ENCODE assay signal across 20 cellular contexts in the genomic region with DNA sequence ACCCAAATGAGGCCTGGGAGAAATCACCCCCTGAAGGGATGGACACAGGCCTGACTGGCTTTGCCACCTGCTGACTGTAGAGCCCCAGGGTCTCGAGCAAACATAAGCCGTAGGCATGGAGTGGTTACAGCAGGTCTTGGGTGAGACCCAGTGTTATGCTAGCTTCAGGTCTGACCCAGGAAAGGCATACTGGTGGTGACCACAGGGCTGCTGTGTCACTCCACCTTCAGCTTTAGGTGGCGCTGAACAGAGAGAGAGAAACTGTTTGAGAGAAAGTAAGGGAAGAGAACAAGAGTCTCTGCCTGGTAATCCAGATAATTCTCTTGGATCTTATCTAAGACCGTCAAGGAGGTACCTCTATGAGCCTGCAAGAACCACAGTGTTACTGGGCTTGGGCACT.
A peak's percentile ranks its signal among the peaks of the same experiment; 100 is the strongest.
DNase-seq lines count a peak whose midpoint lies in the region; ATAC-seq and TF ChIP-seq lines count a peak whose summit lies in the region.
"Had no signal": no experiment of that assay in that cellular context is flagged by ENCODE, and none has a peak within 500 bp of the region (broad histone marks: within the 10 kb centered on the region; RNA-seq: fewer than 3 reads in every experiment).

No MANE protein-coding gene starts in this region.

- H3K36me3 ChIP-seq in mesendoderm (ENCODE audit: control insufficient read depth, insufficient read depth, low read length) = no peaks in the 10 kb centered on the region
- H3K36me3 ChIP-seq: BLaER1 had no signal

- H3K4me3 ChIP-seq in mesendoderm (ENCODE audit: low read length) = no peak overlapping the region
- H3K4me3 ChIP-seq: BLaER1 had no signal

- no peak overlapping the region for H2AFZ ChIP-seq in H9 (ENCODE audit: low read length)

- peak; percentile 81 for ATAC-seq in WTC11
- no peak for ATAC-seq in CD4-positive, alpha-beta T cell (ENCODE audit: poor library complexity)
- ATAC-seq: HCT116 had no signal

- no peaks in the 10 kb centered on the region for H3K23me2 ChIP-seq in H9 (ENCODE audit: insufficient read length, low read depth, low read length, poor library complexity, severe bottlenecking)

- H4K5ac ChIP-seq in H9 (ENCODE audit: insufficient read length, low read depth, low read length) = no peak overlapping the region
- no peak overlapping the region for H4K5ac ChIP-seq in mesendoderm (ENCODE audit: low read length)

- H3K4ac ChIP-seq in H9 (ENCODE audit: low read depth, low read length) = no peak overlapping the region
- H3K4ac ChIP-seq in mesendoderm (ENCODE audit: low read depth, low read length) = no peak overlapping the region

- H3K9me3 Mint-ChIP-seq in H9 (peaks cover 13 to 17% of the 10 kb centered on the region in 2 experiments; a peak in 4 of 5 replicates), WTC11 (peaks cover 10% of the 10 kb centered on the region; the same call in 1 of the 2 replicates)
- no peaks in the 10 kb centered on the region for H3K9me3 Mint-ChIP-seq in CD4-positive, alpha-beta T cell

- H3K9me3 ChIP-seq in H9 (ENCODE audit: control insufficient read depth, low read depth, low read length) = no peaks in the 10 kb centered on the region
- H3K9me3 ChIP-seq in CD4-positive, alpha-beta T cell (ENCODE audit: control insufficient read depth, low read length) = no peaks in the 10 kb centered on the region
- H3K9me3 ChIP-seq: BLaER1 had no signal

- H2BK12ac ChIP-seq in H9 (ENCODE audit: insufficient read length, low read depth, low read length) = no peak overlapping the region

- H2BK120ac ChIP-seq in H9 (ENCODE audit: low read depth, low read length, poor library complexity, severe bottlenecking) (no peak overlapping the region), mesendoderm (ENCODE audit: low read depth, low read length) (no peak overlapping the region)

- H3K4me1 Mint-ChIP-seq in H9 = peaks cover 18 to 21% of the 10 kb centered on the region in 2 experiments
- peaks cover 19% of the 10 kb centered on the region for H3K4me1 Mint-ChIP-seq in WTC11
- H3K4me1 Mint-ChIP-seq in CD4-positive, alpha-beta T cell (ENCODE audit: low read depth) = no peaks in the 10 kb centered on the region
- H3K4me1 Mint-ChIP-seq: B cell; CD4-positive, CD25-positive, alpha-beta regulatory T cell; CD8-positive, alpha-beta memory T cell had no signal

- TF ChIP-seq CTCF in H9 (conservative IDR thresholded peaks at IDR 0.05) (0 out of 3 replicates have a peak, but pooled peaks have one; percentile 12), WTC11 (IDR thresholded peaks at IDR 0.05) (no peak)
- no peak for TF ChIP-seq CTCF in CD4-positive, alpha-beta T cell (IDR thresholded peaks at IDR 0.05)

- H3K4me1 ChIP-seq in H9 (ENCODE audit: insufficient read depth, low read length) (no peaks in the 10 kb centered on the region; the same call in 1 of the 2 replicates), mesendoderm (ENCODE audit: control insufficient read depth, low read depth, low read length) (no peaks in the 10 kb centered on the region)
- H3K4me1 ChIP-seq: BLaER1 had no signal

- H3K27ac Mint-ChIP-seq in H9 = no peak overlapping the region; a peak in 1 of 7 replicates
- H3K27ac Mint-ChIP-seq in WTC11 = no peak overlapping the region
- no peak overlapping the region for H3K27ac Mint-ChIP-seq in CD4-positive, alpha-beta T cell
- H3K27ac Mint-ChIP-seq: B cell; CD4-positive, CD25-positive, alpha-beta regulatory T cell; CD8-positive, alpha-beta memory T cell had no signal

- H2BK5ac ChIP-seq in H9 (ENCODE audit: insufficient read length, low read length) (no peak overlapping the region), mesendoderm (ENCODE audit: low read length) (no peak overlapping the region)

- no peak overlapping the region for H2BK20ac ChIP-seq in H9 (ENCODE audit: low read depth, low read length, poor library complexity, severe bottlenecking)

- intact Hi-C loops in CD4-positive, alpha-beta T cell (cut with DNase I, micrococcal nuclease) = no loop called here

- H3K27ac ChIP-seq in H9 (ENCODE audit: insufficient read length, low read depth, low read length) = no peak overlapping the region
- no peak overlapping the region for H3K27ac ChIP-seq in mesendoderm (ENCODE audit: low read depth, low read length)
- H3K27ac ChIP-seq in CD4-positive, alpha-beta T cell (ENCODE audit: low read depth, low read length) = no peak overlapping the region
- H3K27ac ChIP-seq: 22Rv1, BLaER1, C4-2B had no signal

- H3K27me3 Mint-ChIP-seq in H9 (ENCODE audit: low read depth) (peaks cover 55% of the 10 kb centered on the region), WTC11 (ENCODE audit: low read depth) (peaks cover 66% of the 10 kb centered on the region)
- H3K27me3 Mint-ChIP-seq in CD4-positive, alpha-beta T cell = no peaks in the 10 kb centered on the region
- H3K27me3 Mint-ChIP-seq: B cell; CD4-positive, CD25-positive, alpha-beta regulatory T cell; CD8-positive, alpha-beta memory T cell had no signal

- H3K79me1 ChIP-seq in H9 (ENCODE audit: insufficient read depth, low read depth, low read length, poor library complexity, severe bottlenecking) = no peaks in the 10 kb centered on the region
- no peaks in the 10 kb centered on the region for H3K79me1 ChIP-seq in mesendoderm (ENCODE audit: low read length)

- peaks cover 2 to 10% (median 3%) of the 10 kb centered on the region in 3 experiments; a peak in 3 of 7 replicates for H3K36me3 Mint-ChIP-seq in H9 (ENCODE audit: insufficient read depth in 1 of 3, low read depth in 3 of 3)
- H3K36me3 Mint-ChIP-seq in WTC11 = no peaks in the 10 kb centered on the region; the same call in 1 of the 2 replicates
- no peaks in the 10 kb centered on the region for H3K36me3 Mint-ChIP-seq in CD4-positive, alpha-beta T cell (ENCODE audit: low read depth)
- H3K36me3 Mint-ChIP-seq: CD4-positive, CD25-positive, alpha-beta regulatory T cell; CD8-positive, alpha-beta memory T cell had no signal

- H3T11ph ChIP-seq in H9 (ENCODE audit: low read length) = no peak overlapping the region

- H2BK15ac ChIP-seq in H9 (ENCODE audit: low read depth, low read length) (no peak overlapping the region), mesendoderm (replicated peaks; ENCODE audit: low read depth) (no peak overlapping the region)

- no peak overlapping the region for H3K18ac ChIP-seq in H9 (ENCODE audit: insufficient read length, low read depth, low read length)
- no peak overlapping the region for H3K18ac ChIP-seq in mesendoderm (ENCODE audit: low read length)

- H4K20me1 ChIP-seq in H9 (ENCODE audit: control insufficient read depth, insufficient read depth, insufficient read length) = no peaks in the 10 kb centered on the region
- H4K20me1 ChIP-seq: BLaER1 had no signal

- H3K27me3 ChIP-seq in H9 (ENCODE audit: insufficient read depth, low read length) (no peaks in the 10 kb centered on the region; the same call in 1 of the 2 replicates), mesendoderm (ENCODE audit: insufficient read depth, low read length, poor library complexity) (no peaks in the 10 kb centered on the region)
- H3K27me3 ChIP-seq in CD4-positive, alpha-beta T cell (ENCODE audit: control insufficient read depth, insufficient read depth, low read length) = no peaks in the 10 kb centered on the region
- H3K27me3 ChIP-seq: BLaER1 had no signal

- H3K79me2 ChIP-seq in H9 (ENCODE audit: insufficient read depth, low read length) (no peaks in the 10 kb centered on the region), mesendoderm (ENCODE audit: control insufficient read depth, insufficient read depth, low read length) (no peaks in the 10 kb centered on the region)

- DNase-seq in NCI-H146 (lab: John Stamatoyannopoulos, UW) = peak; percentile 5
- DNase-seq in NCI-H146 treated with DMSO at 0.1 percent for 48 hours (lab: John Stamatoyannopoulos, UW; ENCODE audit: unreplicated experiment) = no peak
- DNase-seq in H9 = peak; percentile 33
- no peak for DNase-seq in WTC11 (ENCODE audit: low spot score)
- DNase-seq in mesendoderm = peak; percentile 11
- DNase-seq in CD4-positive, alpha-beta T cell = no peak
- no peak for DNase-seq in GM19238 (ENCODE audit: insufficient read length, low spot score)
- DNase-seq in NCI-H524 (lab: John Stamatoyannopoulos, UW) = no peak
- DNase-seq: CD4-positive, CD25-positive, alpha-beta regulatory T cell; CD8-positive, alpha-beta memory T cell; DMS 273 treated with DMSO at 0.1 percent for 48 hours; DMS79; EL; GF-D8; H7 had no signal

- H4K8ac ChIP-seq in H9 (replicated peaks; ENCODE audit: insufficient read length, low read depth, low read length) = no peak overlapping the region
- H4K8ac ChIP-seq in mesendoderm (ENCODE audit: low read depth, low read length) = no peak overlapping the region

- CTCF ChIA-PET in WTC11 (lab: Charles Lee) = no interaction called here
- CTCF ChIA-PET in CD4-positive, alpha-beta T cell (lab: Charles Lee) = no interaction called here

- POLR2A ChIA-PET in WTC11 (lab: Charles Lee) = no interaction called here
- POLR2A ChIA-PET in CD4-positive, alpha-beta T cell (lab: Charles Lee) = no interaction called here

- no peak overlapping the region for H4K91ac ChIP-seq in H9 (ENCODE audit: insufficient read length, low read depth, low read length)

- H3K4me2 ChIP-seq in H9 (ENCODE audit: insufficient read depth, insufficient read length, low read length) = no peak overlapping the region
- H3K4me2 ChIP-seq in mesendoderm (ENCODE audit: low read length) = no peak overlapping the region
- H3K4me2 ChIP-seq: BLaER1 had no signal

- H3K4me3 Mint-ChIP-seq in H9 (no peak overlapping the region), WTC11 (no peak overlapping the region)
- no peak overlapping the region for H3K4me3 Mint-ChIP-seq in CD4-positive, alpha-beta T cell
- H3K4me3 Mint-ChIP-seq: B cell; CD4-positive, CD25-positive, alpha-beta regulatory T cell; CD8-positive, alpha-beta memory T cell had no signal

- H3K9ac ChIP-seq in H9 (ENCODE audit: extremely low read depth, insufficient read length, low read length) = no peak overlapping the region
- H3K9ac ChIP-seq in mesendoderm (ENCODE audit: low read length) = no peak overlapping the region
- H3K9ac ChIP-seq: BLaER1 had no signal

- H3K14ac ChIP-seq in H9 (ENCODE audit: insufficient read depth, low read length) = no peak overlapping the region

- H2AK5ac ChIP-seq in H9 (ENCODE audit: insufficient read length, low read length) (no peak overlapping the region), mesendoderm (ENCODE audit: low read length) (no peak overlapping the region)

- no peak overlapping the region for H3K56ac ChIP-seq in H9 (ENCODE audit: insufficient read length, low read depth, low read length)
- H3K56ac ChIP-seq in mesendoderm (ENCODE audit: low read length) = no peak overlapping the region

- H3K23ac ChIP-seq in H9 (ENCODE audit: insufficient read length, low read depth, low read length) (no peak overlapping the region), mesendoderm (ENCODE audit: low read length) (no peak overlapping the region)

- WGBS in H9 (ENCODE audit: extremely low coverage, insufficient read length, low lambda C conversion rate) = no CpG with 5 or more reads among the region's 4 CpGs
- no CpG with 5 or more reads among the region's 4 CpGs for WGBS in mesendoderm (ENCODE audit: extremely low coverage, insufficient coverage, low lambda C conversion rate)

TF ChIP-seq in WTC11, 78 proteins besides CTCF, POLR2A, EP300 and RAD21 (continues in another document):
- TF ChIP-seq SMAD3 (CRISPR knock-in tag; IDR thresholded peaks at IDR 0.05; ENCODE audit: borderline replicate concordance) = no peak
- TF ChIP-seq TP53 (CRISPR knock-in tag; IDR thresholded peaks at IDR 0.05) = no peak

Comparison
In these comparisons a context has a peak if more than half of its experiments do, and no peak if none do; other contexts are left out.
1. DNase-seq: peak in NCI-H146 (single experiment), H9 (single experiment) and mesendoderm (single experiment); none in NCI-H146 treated with DMSO at 0.1 percent for 48 hours (single experiment), WTC11 (single experiment), CD4-positive, alpha-beta T cell (0 of 10), GM19238 (single experiment) and NCI-H524 (0 of 2).